In genomic region chr20:37201827-37202162, GRCh38 we compare ENCODE assay signal across 14 cellular contexts. TPM values are rescaled to one million over a fixed set of nuclear protein-coding genes. Genes with fewer than 3 reads are reported as not detected.
A peak's percentile ranks its signal among the peaks of the same experiment; 100 is the strongest.
DNase-seq lines count a peak whose midpoint lies in the region; TF ChIP-seq lines count a peak whose summit lies in the region.
"Had no signal": no experiment of that assay in that cellular context is flagged by ENCODE, and none has a peak within 500 bp of the region (broad histone marks: within the 10 kb centered on the region; RNA-seq: fewer than 3 reads in every experiment).

No MANE protein-coding gene starts in this region.

- H3K4me3 ChIP-seq in AG04449 (ENCODE audit: low read depth, low read length) (peak overlapping the region; percentile 47), SK-N-SH (ENCODE audit: low read depth in 2 of 2, low read length in 1 of 2) (peak overlapping the region in 1 of 2 experiments; percentile 23; a peak in 2 of 4 replicates), fibroblast of lung (replicated peaks in 1 of 4; ENCODE audit: control extremely low read depth in 1 of 4, insufficient read depth in 1 of 4, low read depth in 3 of 4, low read length in 4 of 4) (peak overlapping the region in 2 of 4 experiments; percentile 2 to 32), skeletal muscle satellite cell (ENCODE audit: low read length) (no peak overlapping the region), H7 (ENCODE audit: insufficient read depth, low read depth, low read length) (no peak overlapping the region)
- H3K4me3 ChIP-seq: dorsolateral prefrontal cortex, Peyer's patch had no signal

- no peaks in the 10 kb centered on the region for H3K9me2 ChIP-seq in SK-N-SH

- H3K4me2 ChIP-seq in SK-N-SH = peak overlapping the region; percentile 66
- H3K4me2 ChIP-seq in fibroblast of lung (ENCODE audit: extremely low read depth, insufficient read depth, low read length) = peak overlapping the region; percentile 65
- peak overlapping the region; percentile 72 for H3K4me2 ChIP-seq in skeletal muscle satellite cell (ENCODE audit: low read length)

- H3K27me3 ChIP-seq in SK-N-SH (ENCODE audit: insufficient read depth) = no peaks in the 10 kb centered on the region
- H3K27me3 ChIP-seq in fibroblast of lung (ENCODE audit: control insufficient read depth, insufficient read depth, low read length) = no peaks in the 10 kb centered on the region
- H3K27me3 ChIP-seq in skeletal muscle satellite cell (ENCODE audit: control insufficient read depth, insufficient read depth, low read length) = no peaks in the 10 kb centered on the region
- H3K27me3 ChIP-seq in H7 (ENCODE audit: control insufficient read depth, insufficient read depth, low read length) = no peaks in the 10 kb centered on the region
- H3K27me3 ChIP-seq: dorsolateral prefrontal cortex, Peyer's patch had no signal

- H3K9me3 ChIP-seq in SK-N-SH = no peaks in the 10 kb centered on the region
- H3K9me3 ChIP-seq in fibroblast of lung (ENCODE audit: control insufficient read depth, insufficient read depth, low read depth, low read length) = no peaks in the 10 kb centered on the region
- H3K9me3 ChIP-seq in skeletal muscle satellite cell (replicated peaks; ENCODE audit: low read length) = no peaks in the 10 kb centered on the region
- H3K9me3 ChIP-seq: Peyer's patch had no signal

- H3K79me2 ChIP-seq in SK-N-SH (ENCODE audit: insufficient read depth) (peaks cover 64% of the 10 kb centered on the region), fibroblast of lung (ENCODE audit: control insufficient read depth, insufficient read depth, low read length) (peaks cover 24% of the 10 kb centered on the region)

- H3K9ac ChIP-seq in SK-N-SH (peak overlapping the region; percentile 61), fibroblast of lung (ENCODE audit: insufficient read depth, low read length) (peak overlapping the region; percentile 27), skeletal muscle satellite cell (ENCODE audit: low read depth, low read length) (peak overlapping the region; percentile 76)

- 18% methylated on average over 2 of the region's 2 CpGs for WGBS in SK-N-SH (ENCODE audit: low lambda C conversion rate)

- TF ChIP-seq RAD21 in SK-N-SH (IDR thresholded peaks at IDR 0.05; ENCODE audit: low read length) = no peak

- CTCF ChIA-PET in AG04449 (lab: Yijun Ruan, JAX) (interaction anchor here (0.8 to 13.5 kb wide), 9 partner anchors 11 to 340 kb away, joined by 3 to 227 read pairs (median 3); partner anchors contain the start of genes BLCAP, MROH8 and RPN2), SK-N-SH (lab: Yijun Ruan, JAX) (interaction anchor here (0.7 to 14.0 kb wide), 11 partner anchors 10 to 340 kb away, joined by 3 to 280 read pairs (median 5); partner anchors contain the start of gene BLCAP)

- H3K4me1 ChIP-seq in SK-N-SH (ENCODE audit: control insufficient read depth in 1 of 2, insufficient read depth in 2 of 2, low read depth in 1 of 2, low read length in 1 of 2) (peaks cover 13 to 26% of the 10 kb centered on the region in 2 experiments), fibroblast of lung (ENCODE audit: control insufficient read depth, extremely low read depth, insufficient read depth, low read length) (peaks cover 7% of the 10 kb centered on the region), skeletal muscle satellite cell (ENCODE audit: control insufficient read depth, insufficient read depth, low read length) (peaks cover 10% of the 10 kb centered on the region)

- TF ChIP-seq EP300 in SK-N-SH (IDR thresholded peaks at IDR 0.05; ENCODE audit: borderline replicate concordance in 1 of 2, low read depth in 1 of 2, low read length in 1 of 2) = no peak

- no peak for DNase-seq in AG04449 (ENCODE audit: low read depth, low spot score)
- peak; percentile 22 for DNase-seq in SK-N-SH
- DNase-seq in fibroblast of lung (ENCODE audit: low read depth in 2 of 2) = no peak
- DNase-seq in H7 = no peak
- DNase-seq in NCI-H1930 (lab: John Stamatoyannopoulos, UW) = no peak
- no peak for DNase-seq in MV-4-11 (lab: John Stamatoyannopoulos, UW)
- no peak for DNase-seq in DMS153 treated with DMSO at 0.1 percent for 48 hours (lab: John Stamatoyannopoulos, UW; ENCODE audit: unreplicated experiment)
- DNase-seq: activated T-cell treated with anti-CD3 and anti-CD28 coated beads for 4 hours, dorsolateral prefrontal cortex had no signal

- peak overlapping the region; percentile 93 to 96 for H3K27ac ChIP-seq in SK-N-SH (ENCODE audit: low read depth in 2 of 2, low read length in 1 of 2)
- H3K27ac ChIP-seq in fibroblast of lung (ENCODE audit: insufficient read depth, low read length) = peak overlapping the region; percentile 55
- H3K27ac ChIP-seq: dorsolateral prefrontal cortex had no signal

- H3F3A ChIP-seq in SK-N-SH (replicated peaks; ENCODE audit: insufficient read depth) = peaks cover 10% of the 10 kb centered on the region

- POLR2A ChIA-PET in AG04449 (lab: Yijun Ruan, JAX) (no interaction called here), SK-N-SH (lab: Yijun Ruan, JAX) (interaction anchor here (0.7 kb wide), 1 partner anchor 24 kb away, joined by 3 read pairs; no protein-coding TSS in a partner anchor)

- H4K20me1 ChIP-seq in SK-N-SH (ENCODE audit: insufficient read depth) = peaks cover 29% of the 10 kb centered on the region
- no peaks in the 10 kb centered on the region for H4K20me1 ChIP-seq in fibroblast of lung (ENCODE audit: control insufficient read depth, extremely low read depth, insufficient read depth, low read length)

- TF ChIP-seq CTCF in AG04449 (IDR thresholded peaks at IDR 0.05; ENCODE audit: insufficient read depth, low read length, missing control alignments) = no peak
- no peak for TF ChIP-seq CTCF in SK-N-SH (IDR thresholded peaks at IDR 0.05)
- TF ChIP-seq CTCF in fibroblast of lung (conservative IDR thresholded peaks at IDR 0.05 in 1 of 2, IDR thresholded peaks at IDR 0.05 in 1 of 2; ENCODE audit: low read depth in 1 of 2, low read length in 2 of 2) = no peak

- H2AFZ ChIP-seq in SK-N-SH (ENCODE audit: low read depth) = no peak overlapping the region
- no peak overlapping the region for H2AFZ ChIP-seq in fibroblast of lung (ENCODE audit: low read length)

- H3K36me3 ChIP-seq in SK-N-SH (replicated peaks in 1 of 2; ENCODE audit: control insufficient read depth in 1 of 2, insufficient read depth in 2 of 2, low read length in 1 of 2) = peaks cover 61 to 70% of the 10 kb centered on the region in 2 experiments
- peaks cover 14% of the 10 kb centered on the region for H3K36me3 ChIP-seq in fibroblast of lung (ENCODE audit: control insufficient read depth, insufficient read depth, low read length)
- peaks cover 65% of the 10 kb centered on the region for H3K36me3 ChIP-seq in skeletal muscle satellite cell (ENCODE audit: insufficient read depth, low read length)
- peaks cover 48% of the 10 kb centered on the region for H3K36me3 ChIP-seq in H7 (replicated peaks; ENCODE audit: control insufficient read depth, insufficient read depth, low read length)

TF ChIP-seq in SK-N-SH, 30 proteins besides CTCF, POLR2A, EP300 and RAD21:
- peak; percentile 51 for TF ChIP-seq TCF12 (IDR thresholded peaks at IDR 0.05)
- 0 out of 2 replicates have a peak, but pooled peaks have one; percentile 44 for TF ChIP-seq GATA2 (CRISPR knock-in tag; IDR thresholded peaks at IDR 0.05)
- no peak; the same call in 1 of the 2 replicates for TF ChIP-seq JUND (IDR thresholded peaks at IDR 0.05)
- TF ChIP-seq RFX5 (IDR thresholded peaks at IDR 0.05; ENCODE audit: low read length) = no peak
- TF ChIP-seq, protein P1, sequence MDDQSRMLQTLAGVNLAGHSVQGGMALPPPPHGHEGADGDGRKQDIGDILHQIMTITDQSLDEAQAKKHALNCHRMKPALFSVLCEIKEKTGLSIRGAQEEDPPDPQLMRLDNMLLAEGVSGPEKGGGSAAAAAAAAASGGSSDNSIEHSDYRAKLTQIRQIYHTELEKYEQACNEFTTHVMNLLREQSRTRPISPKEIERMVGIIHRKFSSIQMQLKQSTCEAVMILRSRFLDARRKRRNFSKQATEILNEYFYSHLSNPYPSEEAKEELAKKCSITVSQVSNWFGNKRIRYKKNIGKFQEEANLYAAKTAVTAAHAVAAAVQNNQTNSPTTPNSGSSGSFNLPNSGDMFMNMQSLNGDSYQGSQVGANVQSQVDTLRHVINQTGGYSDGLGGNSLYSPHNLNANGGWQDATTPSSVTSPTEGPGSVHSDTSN (IDR thresholded peaks at IDR 0.05) = peak; percentile 34

RNA-seq across cellular contexts. Expression of gene MROH8, which starts 22.4 kb away (rescaled TPM):
- polyA plus RNA-seq in SK-N-SH (2012; rRNA removed) = 3.2 and 3.5 TPM in 2 replicates
- 2.7 and 2.9 TPM in 2 replicates for polyA plus RNA-seq in SK-N-SH (2012; cell fraction: cytosol; rRNA removed)
- polyA plus RNA-seq in SK-N-SH (2012; cell fraction: nucleus; rRNA removed) = 3.4 and 5.5 TPM in 2 replicates
- 1.2 and 1.3 TPM in 2 replicates for total RNA-seq in fibroblast of lung
- polyA plus RNA-seq in fibroblast of lung = 1.7 and 2.9 TPM in 2 replicates
- polyA plus RNA-seq in fibroblast of lung (2012) = 1.3 and 2.7 TPM in 2 replicates
- 0.96 and 1.9 TPM in 2 replicates for polyA minus RNA-seq in fibroblast of lung (ENCODE audit: low replicate concordance)
- total RNA-seq in skeletal muscle satellite cell (2012; rRNA removed) = 0.51 and 1.5 TPM in 2 replicates
- total RNA-seq in H7 (2014; rRNA removed; shearing (Covaris generic)) = 1.1 and 1.3 TPM in 2 replicates

RNA-seq across cellular contexts. Expression of gene RPN2, which starts 22.7 kb away (rescaled TPM):
- polyA plus RNA-seq in SK-N-SH (2012; rRNA removed) (420 and 596 TPM in 2 replicates), fibroblast of lung (414 and 456 TPM in 2 replicates)
- polyA plus RNA-seq in SK-N-SH (2012; cell fraction: cytosol; rRNA removed) = 321 and 410 TPM in 2 replicates
- polyA plus RNA-seq in SK-N-SH (2012; cell fraction: nucleus; rRNA removed) = 270 and 432 TPM in 2 replicates
- 139 and 262 TPM in 2 replicates for total RNA-seq in fibroblast of lung
- 202 and 223 TPM in 2 replicates for polyA plus RNA-seq in fibroblast of lung (2012)
- polyA minus RNA-seq in fibroblast of lung (ENCODE audit: low replicate concordance) = 257 and 293 TPM in 2 replicates
- 169 and 193 TPM in 2 replicates for total RNA-seq in skeletal muscle satellite cell (2012; rRNA removed)
- total RNA-seq in H7 (2014; rRNA removed; shearing (Covaris generic)) = 321 and 352 TPM in 2 replicates

RNA-seq across cellular contexts. Expression of gene GHRH, which starts 59.8 kb away (rescaled TPM):
- polyA plus RNA-seq in SK-N-SH (2012; rRNA removed) (not detected in 2 replicates), fibroblast of lung (not detected in 2 replicates)
- not detected in 2 replicates for polyA plus RNA-seq in SK-N-SH (2012; cell fraction: cytosol; rRNA removed)
- not detected in 2 replicates for polyA plus RNA-seq in SK-N-SH (2012; cell fraction: nucleus; rRNA removed)
- total RNA-seq in fibroblast of lung = not detected in 2 replicates
- polyA plus RNA-seq in fibroblast of lung (2012) = not detected in 2 replicates
- polyA minus RNA-seq in fibroblast of lung (ENCODE audit: low replicate concordance) = not detected in 2 replicates
- total RNA-seq in skeletal muscle satellite cell (2012; rRNA removed) = not detected in 2 replicates
- not detected in 2 replicates for total RNA-seq in H7 (2014; rRNA removed; shearing (Covaris generic))
- total RNA-seq: HT1080; NCI-H460; Peyer's patch; T-helper 1 cell treated with Interleukin-12 subunit alpha and Interleukin-12 subunit beta and Interleukin-4 antibody, amounts not matched to agents 30 ng/mL and 1 ng/mL, for 36 hours had no signal
